In the genomic region with DNA sequence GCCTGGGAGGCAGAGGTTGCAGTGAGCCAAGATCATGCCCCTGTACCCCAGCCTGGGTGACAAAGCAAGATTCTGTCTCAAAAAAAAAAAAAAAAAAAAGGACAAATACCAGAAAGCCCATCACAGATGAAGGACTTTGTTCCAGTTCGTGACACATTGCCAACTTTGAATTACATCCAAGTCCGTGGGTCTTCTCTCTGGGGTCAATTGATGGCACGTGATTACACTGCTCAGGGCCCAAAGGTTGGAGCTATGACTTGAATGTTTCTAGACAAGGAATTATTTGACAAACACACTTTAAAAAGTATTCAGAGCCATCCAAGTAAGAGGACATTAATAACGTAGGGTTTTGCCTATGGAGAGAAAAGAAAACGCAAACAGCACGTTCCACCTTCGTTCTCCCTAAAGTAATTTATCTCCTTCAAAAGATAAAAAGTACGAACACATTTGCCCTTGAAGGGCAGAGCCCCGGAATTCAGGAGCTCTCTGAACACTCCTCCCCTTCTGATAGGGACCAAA, we compare ENCODE assay signal across 8 cellular contexts. TPM values are rescaled to one million over a fixed set of nuclear protein-coding genes. Genes with fewer than 3 reads are reported as not detected.
DNase-seq lines count a peak whose midpoint lies in the region; ATAC-seq and TF ChIP-seq lines count a peak whose summit lies in the region.

No MANE protein-coding gene starts in this region.

- peak overlapping the region; percentile 72 for H3K4me3 ChIP-seq in H7 (ENCODE audit: insufficient read depth, low read depth, low read length)
- H3K4me3 ChIP-seq in foreskin fibroblast (ENCODE audit: low read depth in 1 of 2, low read length in 2 of 2): peak overlapping the region; percentile 53 to 56
- peak overlapping the region; percentile 68 for H3K4me3 ChIP-seq in rectal smooth muscle tissue (ENCODE audit: low read length)

- no peak for ATAC-seq in GM19328 (IDR thresholded peaks at IDR 0.05; ENCODE audit: unreplicated experiment)

- peak overlapping the region; percentile 72 for H3K27ac ChIP-seq in VCaP
- H3K27ac ChIP-seq in rectal smooth muscle tissue (ENCODE audit: low read depth, low read length): peak overlapping the region; percentile 45

- no peak overlapping the region for H3K9ac ChIP-seq in rectal smooth muscle tissue (ENCODE audit: low read length)

- no peak for TF ChIP-seq CTCF in VCaP (conservative IDR thresholded peaks at IDR 0.05)
- TF ChIP-seq CTCF in foreskin fibroblast (IDR thresholded peaks at IDR 0.05; ENCODE audit: low read depth, low read length): no peak

- POLR2A ChIA-PET in HEK293T (lab: Yijun Ruan, JAX): interaction anchor here (0.9 to 1.5 kb wide), 6 partner anchors 9 to 67 kb away, joined by 3 to 7 read pairs (median 4); no protein-coding TSS in a partner anchor

- CTCF ChIA-PET in HEK293T (lab: Yijun Ruan, JAX): interaction anchor here (0.6 to 1.3 kb wide), 2 partner anchors 130 to 375 kb away, joined by 3 read pairs; no protein-coding TSS in a partner anchor

- H3K4me1 ChIP-seq in rectal smooth muscle tissue (ENCODE audit: control insufficient read depth, insufficient read depth, low read length): peaks cover 7% of the 10 kb centered on the region

- H3K27me3 ChIP-seq in H7 (ENCODE audit: control insufficient read depth, insufficient read depth, low read length) (peaks cover 34% of the 10 kb centered on the region), rectal smooth muscle tissue (ENCODE audit: control insufficient read depth, insufficient read depth, low read length) (peaks cover 2% of the 10 kb centered on the region)

- H3K36me3 ChIP-seq in H7 (replicated peaks; ENCODE audit: control insufficient read depth, insufficient read depth, low read length): no peaks in the 10 kb centered on the region
- H3K36me3 ChIP-seq in rectal smooth muscle tissue (ENCODE audit: control insufficient read depth, insufficient read depth, low read length): no peaks in the 10 kb centered on the region

- DNase-seq in H7 (no peak), foreskin fibroblast (no peak), NCI-H1048 (lab: John Stamatoyannopoulos, UW) (no peak), HEK293T (ENCODE audit: extremely low spot score) (no peak), NCI-H1930 (lab: John Stamatoyannopoulos, UW) (no peak)

TF ChIP-seq in HEK293T, 16 proteins besides CTCF, POLR2A, EP300 and RAD21:
- no peak for TF ChIP-seq NFRKB (IDR thresholded peaks at IDR 0.05)

RNA-seq across cellular contexts. Expression of a gene that starts 31.4 kb away (rescaled TPM):
- total RNA-seq in H7 (2014; rRNA removed; shearing (Covaris generic)): 5.7 and 6.6 TPM in 2 replicates
